23 cellular contexts compared by ENCODE assay signal in genomic region chr5:52849544-52849943, GRCh38.
"Had no signal": no experiment of that assay in that cellular context is flagged by ENCODE, and none has a peak within 500 bp of the region (broad histone marks: within the 10 kb centered on the region; RNA-seq: fewer than 3 reads in every experiment).

No MANE protein-coding gene starts in this region.

- H3K4me1 ChIP-seq: colonic mucosa, gastrocnemius medialis had no signal

- FAIRE-seq: islet of Langerhans, keratinocyte had no signal

- H3K36me3 ChIP-seq: colonic mucosa, esophagus squamous epithelium, gastrocnemius medialis, left lung, lower lobe of right lung had no signal

- H3K27me3 ChIP-seq: colonic mucosa, dorsolateral prefrontal cortex, esophagus squamous epithelium, gastrocnemius medialis, heart left ventricle, left lung had no signal

- DNase-seq: colonic mucosa; cortex of kidney; dorsolateral prefrontal cortex; effector CD4-positive, alpha-beta T cell; effector memory CD4-positive, alpha-beta T cell; erythroblast; esophagus squamous epithelium; foreskin fibroblast; foreskin melanocyte; gastrocnemius medialis; heart left ventricle; hippocampal formation; left cardiac atrium; left lung; lower lobe of right lung; mesenchymal stem cell; mucosa of descending colon; naive B cell; naive thymus-derived CD8-positive, alpha-beta T cell had no signal

- H3K9me3 ChIP-seq: colonic mucosa, esophagus squamous epithelium, gastrocnemius medialis, heart left ventricle, left lung, lower lobe of right lung, mucosa of descending colon had no signal

- H3K27ac ChIP-seq: colonic mucosa, dorsolateral prefrontal cortex, epithelial cell of prostate, esophagus squamous epithelium, left lung, lower lobe of right lung had no signal

- H3K4me3 ChIP-seq: colonic mucosa, dorsolateral prefrontal cortex, esophagus squamous epithelium, gastrocnemius medialis, heart left ventricle, left lung, lower lobe of right lung, mucosa of descending colon had no signal

- ATAC-seq: esophagus mucosa; gastrocnemius medialis; left cardiac atrium; left lung; lower lobe of right lung; mucosa of descending colon; naive thymus-derived CD8-positive, alpha-beta T cell had no signal
